In the genomic region with DNA sequence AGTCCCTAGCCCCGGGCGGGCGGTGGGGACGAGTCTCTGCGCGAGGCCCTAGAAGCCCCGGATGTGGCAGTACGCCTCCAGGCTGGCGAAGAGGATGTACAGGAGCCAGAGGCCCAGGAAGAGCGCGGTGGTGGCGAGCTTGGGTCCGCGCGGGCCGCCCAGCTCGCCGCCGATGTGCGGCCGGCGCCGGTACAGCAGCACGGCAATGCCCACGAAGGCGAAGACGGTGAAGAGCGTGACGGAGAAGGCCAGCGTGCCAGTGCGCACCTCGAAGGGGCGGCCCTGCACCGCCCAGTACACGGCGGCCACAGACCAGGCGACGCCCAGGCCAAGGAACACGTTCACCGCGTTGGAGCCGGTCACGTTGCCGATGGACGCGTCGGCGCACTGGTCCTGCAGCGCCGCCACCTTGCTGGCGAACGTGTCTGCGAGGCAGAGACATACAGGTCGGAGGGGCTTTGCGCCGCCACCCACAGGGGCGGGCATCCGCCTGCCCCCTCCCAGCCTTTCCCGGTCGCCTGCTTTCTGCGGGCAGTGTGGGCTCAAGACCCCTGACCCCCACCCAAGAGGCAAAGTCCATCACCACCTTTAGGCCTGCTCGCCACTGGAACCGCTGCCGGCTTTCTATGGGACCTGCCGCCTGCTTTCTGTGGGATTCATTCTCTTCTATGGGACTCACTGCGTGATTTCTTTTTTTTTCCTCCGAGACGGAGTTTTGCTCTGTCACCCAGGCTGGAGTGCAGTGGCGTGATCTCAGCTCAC, we compare ENCODE assay signal across 8 cellular contexts. TPM values are rescaled to one million over a fixed set of nuclear protein-coding genes. Genes with fewer than 3 reads are reported as not detected.
DNase-seq lines count a peak whose midpoint lies in the region; ATAC-seq, FAIRE-seq and TF ChIP-seq lines count a peak whose summit lies in the region.

No MANE protein-coding gene starts in this region.

- intact Hi-C loops in endothelial cell of umbilical vein (cut with micrococcal nuclease), result no loop called here

- H3K9me3 ChIP-seq in BLaER1, result peaks cover 10% of the 10 kb centered on the region; the same call in 1 of the 2 replicates
- no peaks in the 10 kb centered on the region for H3K9me3 ChIP-seq in endothelial cell of umbilical vein (replicated peaks; ENCODE audit: control insufficient read depth, insufficient read depth, low read length)

- no peaks in the 10 kb centered on the region for H3K9me1 ChIP-seq in endothelial cell of umbilical vein (replicated peaks; ENCODE audit: control insufficient read depth, extremely low read depth, insufficient read depth, low read length)

- DNase-seq in NB4 (ENCODE audit: low read depth), result peak; percentile 78
- peak; percentile 42 for DNase-seq in endothelial cell of umbilical vein (ENCODE audit: low read depth, low spot score)
- DNase-seq in DMS79 treated with DMSO at 0.1 percent for 48 hours (lab: John Stamatoyannopoulos, UW), result no peak
- DNase-seq in amygdala (lab: John Stamatoyannopoulos, UW), result no peak
- DNase-seq in H4 (ENCODE audit: low spot score), result no peak

- peaks cover 46% of the 10 kb centered on the region for H3K27me3 Mint-ChIP-seq in nephron (ENCODE audit: low read depth)

- no peak for ATAC-seq in GM18907 (IDR thresholded peaks at IDR 0.05; ENCODE audit: unreplicated experiment)

- no peaks in the 10 kb centered on the region for H3K36me3 Mint-ChIP-seq in nephron (ENCODE audit: low read depth)

- H3K79me2 ChIP-seq in endothelial cell of umbilical vein (ENCODE audit: control insufficient read depth, insufficient read depth, low read length), result no peaks in the 10 kb centered on the region

- no TSS peak for BruUV-seq in endothelial cell of umbilical vein (replicated peaks; lab: Mats Ljungman, UMichigan)

- no peak for TF ChIP-seq POLR2A in NB4 (IDR thresholded peaks at IDR 0.05; ENCODE audit: extremely low read depth, insufficient read length)
- no peak for TF ChIP-seq POLR2A in endothelial cell of umbilical vein (IDR thresholded peaks at IDR 0.05; ENCODE audit: low read depth, low read length)

- H3K4me1 ChIP-seq in BLaER1, result peaks cover 54% of the 10 kb centered on the region
- H3K4me1 ChIP-seq in endothelial cell of umbilical vein (ENCODE audit: control insufficient read depth, extremely low read depth, insufficient read depth, low read length), result peaks cover 8% of the 10 kb centered on the region

- peak overlapping the region; percentile 76 for H2AFZ ChIP-seq in endothelial cell of umbilical vein (ENCODE audit: low read depth, low read length)

- H3K4me1 Mint-ChIP-seq in nephron, result peaks cover 5% of the 10 kb centered on the region

- 0 out of 2 replicates have a peak overlapping the region, but pooled peaks have one; percentile 38 for H3K4me3 ChIP-seq in BLaER1
- H3K4me3 ChIP-seq in NB4 (ENCODE audit: low read depth, low read length), result no peak overlapping the region
- H3K4me3 ChIP-seq in endothelial cell of umbilical vein (replicated peaks in 1 of 3; ENCODE audit: insufficient read depth in 1 of 3, low read depth in 1 of 3, low read length in 3 of 3), result no peak overlapping the region

- H3K4me3 Mint-ChIP-seq in nephron, result peak overlapping the region in 2 of 3 experiments; percentile 54 to 56

- H3K27ac Mint-ChIP-seq in nephron, result no peak overlapping the region

- H3K27me3 ChIP-seq in BLaER1 (peaks cover 78% of the 10 kb centered on the region), endothelial cell of umbilical vein (ENCODE audit: control insufficient read depth in 2 of 2, insufficient read depth in 2 of 2, low read length in 2 of 2) (peaks cover 4 to 6% of the 10 kb centered on the region in 2 experiments)

- CTCF ChIA-PET in endothelial cell of umbilical vein (lab: Charles Lee), result interaction anchor here (1.0 to 2.9 kb wide), 8 partner anchors 9 to 283 kb away, joined by 3 to 9 read pairs (median 3); a partner anchor contains a TSS

- H3K9me3 Mint-ChIP-seq in nephron, result no peaks in the 10 kb centered on the region

- H3K9ac ChIP-seq in BLaER1 (no peak overlapping the region), endothelial cell of umbilical vein (replicated peaks; ENCODE audit: extremely low read depth, insufficient read depth, low read length) (no peak overlapping the region)

- FAIRE-seq in endothelial cell of umbilical vein (lab: Jason Lieb, UNC), result peak; percentile 24

- H4K20me1 ChIP-seq in BLaER1, result peaks cover 24% of the 10 kb centered on the region; the same call in 1 of the 2 replicates
- H4K20me1 ChIP-seq in endothelial cell of umbilical vein (replicated peaks; ENCODE audit: control insufficient read depth, extremely low read depth, insufficient read depth, low read length), result no peaks in the 10 kb centered on the region

- H3K36me3 ChIP-seq in BLaER1 (no peaks in the 10 kb centered on the region), endothelial cell of umbilical vein (ENCODE audit: control insufficient read depth in 2 of 2, extremely low read depth in 1 of 2, insufficient read depth in 2 of 2, low read length in 2 of 2) (no peaks in the 10 kb centered on the region)

- H3K27ac ChIP-seq in BLaER1 (no peak overlapping the region), endothelial cell of umbilical vein (ENCODE audit: insufficient read depth, low read depth, low read length) (no peak overlapping the region)

- dilution Hi-C loops in endothelial cell of umbilical vein (cut with MboI; ENCODE audit: extremely low pct_ligation_motif_present, low sequenced_read_pairs), result no loop called here

- POLR2A ChIA-PET in endothelial cell of umbilical vein (lab: Charles Lee), result no interaction called here

- peak overlapping the region; percentile 97 for H3K4me2 ChIP-seq in BLaER1
- no peak overlapping the region for H3K4me2 ChIP-seq in endothelial cell of umbilical vein (ENCODE audit: insufficient read depth, low read length)

- TF ChIP-seq CTCF in NB4 (IDR thresholded peaks at IDR 0.05; ENCODE audit: low read depth, low read length) (no peak), endothelial cell of umbilical vein (IDR thresholded peaks at IDR 0.05; ENCODE audit: extremely low read depth in 1 of 2, insufficient read depth in 1 of 2, low read depth in 1 of 2, low read length in 2 of 2) (peak; percentile 12 to 45), nephron (IDR thresholded peaks at IDR 0.05; ENCODE audit: unreplicated experiment in 3 of 3) (peak in 2 of 3 experiments; percentile 31 to 44)

TF ChIP-seq in endothelial cell of umbilical vein, 7 proteins besides CTCF, POLR2A, EP300 and RAD21:
- TF ChIP-seq EZH2 (IDR thresholded peaks at IDR 0.05; ENCODE audit: borderline replicate concordance, low read depth, low read length, severe bottlenecking) (peak; percentile 57), POLR2AphosphoS5 (IDR thresholded peaks at IDR 0.05; ENCODE audit: insufficient read depth, low read depth, low read length) (no peak), JUN (IDR thresholded peaks at IDR 0.05; ENCODE audit: borderline replicate concordance, insufficient read depth, insufficient read length, low read depth) (no peak)
- TF ChIP-seq, protein P1, sequence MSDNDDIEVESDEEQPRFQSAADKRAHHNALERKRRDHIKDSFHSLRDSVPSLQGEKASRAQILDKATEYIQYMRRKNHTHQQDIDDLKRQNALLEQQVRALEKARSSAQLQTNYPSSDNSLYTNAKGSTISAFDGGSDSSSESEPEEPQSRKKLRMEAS (IDR thresholded peaks at IDR 0.05; ENCODE audit: insufficient read depth, insufficient read length), result no peak

RNA-seq across cellular contexts. Expression of a gene that starts 10.9 kb away (rescaled TPM):
- 0.42 TPM in 1 of 2 replicates, not detected in the other for total RNA-seq in endothelial cell of umbilical vein
- polyA plus RNA-seq in endothelial cell of umbilical vein, result not detected in 2 replicates
- not detected in 2 replicates for polyA plus RNA-seq in endothelial cell of umbilical vein (2011; cell fraction: cytosol; rRNA removed)
- polyA plus RNA-seq in endothelial cell of umbilical vein (2011; cell fraction: nucleus; rRNA removed), result not detected in 2 replicates
- polyA plus RNA-seq in endothelial cell of umbilical vein (2012), result not detected in 2 replicates
- not detected in 2 replicates for polyA minus RNA-seq in endothelial cell of umbilical vein
- polyA minus RNA-seq in endothelial cell of umbilical vein (2011; cell fraction: cytosol; rRNA and poly(A)+ RNA removed), result 7.6 TPM
- not detected in 2 replicates for polyA minus RNA-seq in endothelial cell of umbilical vein (2011; cell fraction: nucleus; rRNA and poly(A)+ RNA removed)
- total RNA-seq in H4 (2014; rRNA removed; shearing (Covaris generic)), result 45.8 and 52.2 TPM in 2 replicates

RNA-seq across cellular contexts. Expression of a gene that starts 41.5 kb away (rescaled TPM):
- not detected in 2 replicates for total RNA-seq in endothelial cell of umbilical vein
- not detected in 2 replicates for polyA plus RNA-seq in endothelial cell of umbilical vein
- not detected in 2 replicates for polyA plus RNA-seq in endothelial cell of umbilical vein (2011; cell fraction: cytosol; rRNA removed)
- 0.29 TPM in 1 of 2 replicates, not detected in the other for polyA plus RNA-seq in endothelial cell of umbilical vein (2011; cell fraction: nucleus; rRNA removed)
- not detected in 2 replicates for polyA plus RNA-seq in endothelial cell of umbilical vein (2012)
- not detected in 2 replicates for polyA minus RNA-seq in endothelial cell of umbilical vein
- not detected for polyA minus RNA-seq in endothelial cell of umbilical vein (2011; cell fraction: cytosol; rRNA and poly(A)+ RNA removed)
- not detected in 2 replicates for polyA minus RNA-seq in endothelial cell of umbilical vein (2011; cell fraction: nucleus; rRNA and poly(A)+ RNA removed)
- total RNA-seq in H4 (2014; rRNA removed; shearing (Covaris generic)), result 0.19 TPM in 1 of 2 replicates, not detected in the other

RNA-seq across cellular contexts. Expression of a gene that starts 53.8 kb away (rescaled TPM):
- total RNA-seq in endothelial cell of umbilical vein, result 13.7 and 15.5 TPM in 2 replicates
- polyA plus RNA-seq in endothelial cell of umbilical vein, result 14.7 and 15.7 TPM in 2 replicates
- 10.5 and 10.7 TPM in 2 replicates for polyA plus RNA-seq in endothelial cell of umbilical vein (2011; cell fraction: cytosol; rRNA removed)
- 36.1 and 36.6 TPM in 2 replicates for polyA plus RNA-seq in endothelial cell of umbilical vein (2011; cell fraction: nucleus; rRNA removed)
- 6.5 and 13.6 TPM in 2 replicates for polyA plus RNA-seq in endothelial cell of umbilical vein (2012)
- polyA minus RNA-seq in endothelial cell of umbilical vein, result 7.9 and 8.4 TPM in 2 replicates
- 6.9 TPM for polyA minus RNA-seq in endothelial cell of umbilical vein (2011; cell fraction: cytosol; rRNA and poly(A)+ RNA removed)
- polyA minus RNA-seq in endothelial cell of umbilical vein (2011; cell fraction: nucleus; rRNA and poly(A)+ RNA removed), result 3.3 and 4.6 TPM in 2 replicates
- 9.2 and 10.6 TPM in 2 replicates for total RNA-seq in H4 (2014; rRNA removed; shearing (Covaris generic))

Comparison
In these comparisons a context has a peak if more than half of its experiments do, and no peak if none do; other contexts are left out.
1. DNase-seq: peak in NB4 (single experiment) and endothelial cell of umbilical vein (single experiment); none in DMS79 treated with DMSO at 0.1 percent for 48 hours (single experiment), amygdala (0 of 56) and H4 (single experiment).
2. RNA of a gene that starts 10.9 kb away (total RNA-seq): 45.8 to 52.2 TPM in H4; 0.42 TPM in endothelial cell of umbilical vein; every median in the first group is over 10 times any median in the second.